In genomic region chr1:20717452-20718342, GRCh38 we compare ENCODE assay signal across 9 cellular contexts. TPM values are rescaled to one million over a fixed set of nuclear protein-coding genes. Genes with fewer than 3 reads are reported as not detected.
DNase-seq lines count a peak whose midpoint lies in the region; ATAC-seq lines count a peak whose summit lies in the region.
"Had no signal": no experiment of that assay in that cellular context is flagged by ENCODE, and none has a peak within 500 bp of the region (broad histone marks: within the 10 kb centered on the region; RNA-seq: fewer than 3 reads in every experiment).

Gene KIF17 (minus strand): TSS chr1:20718007. CDS start chr1:20717706, 301 bp downstream.

- H3K27me3 Mint-ChIP-seq in activated CD8-positive, alpha-beta memory T cell treated with anti-CD3 and anti-CD28 coated beads, Interleukin-2, amount 10 ng/mL, durations not matched to agents 7 days and 5 days: peaks cover 49% of the 10 kb centered on the region

- H3K36me3 ChIP-seq in mesodermal cell (ENCODE audit: control insufficient read depth, insufficient read depth, low read length): no peaks in the 10 kb centered on the region

- no peaks in the 10 kb centered on the region for H3K9me3 Mint-ChIP-seq in activated CD8-positive, alpha-beta memory T cell treated with anti-CD3 and anti-CD28 coated beads, Interleukin-2, amount 10 ng/mL, durations not matched to agents 7 days and 5 days (ENCODE audit: low read depth)

- peak; percentile 65 for ATAC-seq in activated CD8-positive, alpha-beta memory T cell treated with anti-CD3 and anti-CD28 coated beads, Interleukin-2, amount 10 ng/mL, durations not matched to agents 7 days and 5 days

- peaks cover 3% of the 10 kb centered on the region for H3K4me1 ChIP-seq in mesodermal cell (ENCODE audit: control insufficient read depth, insufficient read depth, low read length, poor library complexity, severe bottlenecking)

- CTCF ChIA-PET in activated CD8-positive, alpha-beta memory T cell treated with anti-CD3 and anti-CD28 coated beads, Interleukin-2, amount 10 ng/mL, durations not matched to agents 7 days and 5 days (lab: Charles Lee): interaction anchor here (1.2 kb wide), 3 partner anchors 21 to 482 kb away, joined by 3 read pairs; no protein-coding TSS in a partner anchor

- H3K27ac Mint-ChIP-seq in activated CD8-positive, alpha-beta memory T cell treated with anti-CD3 and anti-CD28 coated beads, Interleukin-2, amount 10 ng/mL, durations not matched to agents 7 days and 5 days: no peak within 1 kb of the TSS

- DNase-seq in NCI-H1436 (lab: John Stamatoyannopoulos, UW): peak; percentile 73
- DNase-seq in NCI-H1436 treated with DMSO at 0.1 percent for 48 hours (lab: John Stamatoyannopoulos, UW): no peak
- peak; percentile 69 for DNase-seq in NCI-H345 (lab: John Stamatoyannopoulos, UW)
- DNase-seq in activated CD8-positive, alpha-beta memory T cell treated with anti-CD3 and anti-CD28 coated beads, Interleukin-2, amount 10 ng/mL, durations not matched to agents 7 days and 5 days: peak; percentile 59
- peak; percentile 71 for DNase-seq in stimulated activated CD8-positive, alpha-beta memory T cell treated with anti-CD3 and anti-CD28 coated beads, Interleukin-4, amount 100 ng/mL, for 48 hours
- DNase-seq in GF-D8 (lab: John Stamatoyannopoulos, UW): no peak

- peak within 1 kb of the TSS; percentile 35 for H3K4me3 ChIP-seq in mesodermal cell (ENCODE audit: extremely low read depth, insufficient read depth, low read length, poor library complexity, severe bottlenecking)

- H3K27ac ChIP-seq in mesodermal cell (ENCODE audit: low read depth, low read length, severe bottlenecking): no peak within 1 kb of the TSS
- H3K27ac ChIP-seq: C4-2B had no signal

- peaks cover 11% of the 10 kb centered on the region for H3K4me1 Mint-ChIP-seq in activated CD8-positive, alpha-beta memory T cell treated with anti-CD3 and anti-CD28 coated beads, Interleukin-2, amount 10 ng/mL, durations not matched to agents 7 days and 5 days

- WGBS in mesodermal cell (ENCODE audit: insufficient coverage in 2 of 2), 2 experiments: 5 to 8% methylated on average over 82 to 94 of the region's 112 CpGs

- in situ Hi-C loops in endometrial microvascular endothelial cells (cut with HindIII; ENCODE audit: inconsistent ontology term, low pct_unique_long_range_greater_than_20kb, low sequenced_read_pairs): no loop called here

- no peaks in the 10 kb centered on the region for H3K36me3 Mint-ChIP-seq in activated CD8-positive, alpha-beta memory T cell treated with anti-CD3 and anti-CD28 coated beads, Interleukin-2, amount 10 ng/mL, durations not matched to agents 7 days and 5 days

- H3K9me3 ChIP-seq in mesodermal cell (ENCODE audit: control insufficient read depth, low read length): no peaks in the 10 kb centered on the region

- H3K4me3 Mint-ChIP-seq in activated CD8-positive, alpha-beta memory T cell treated with anti-CD3 and anti-CD28 coated beads, Interleukin-2, amount 10 ng/mL, durations not matched to agents 7 days and 5 days: peak within 1 kb of the TSS; percentile 36

RNA-seq across cellular contexts. Expression of gene KIF17, which starts in this region (rescaled TPM):
- total RNA-seq in activated CD8-positive, alpha-beta memory T cell treated with anti-CD3 and anti-CD28 coated beads, Interleukin-2, amount 10 ng/mL, durations not matched to agents 7 days and 5 days: not detected
- total RNA-seq in endometrial microvascular endothelial cells (ENCODE audit: inconsistent ontology term): 26.4 TPM
- 5.0 TPM for polyA plus RNA-seq in mesodermal cell (2013, experiment 1 of 2)
- 3.8 TPM for polyA plus RNA-seq in mesodermal cell (2013, experiment 2 of 2)

Comparison
In these comparisons a context has a peak if more than half of its experiments do, and no peak if none do; other contexts are left out.
1. RNA of gene KIF17 (total RNA-seq): 26.4 TPM in endometrial microvascular endothelial cells (single experiment); not detected in activated CD8-positive, alpha-beta memory T cell treated with anti-CD3 and anti-CD28 coated beads, Interleukin-2, amount 10 ng/mL, durations not matched to agents 7 days and 5 days; every median in the first group is over 10 times any median in the second.
2. DNase-seq: peak in NCI-H1436 (single experiment), NCI-H345 (single experiment) and stimulated activated CD8-positive, alpha-beta memory T cell treated with anti-CD3 and anti-CD28 coated beads, Interleukin-4, amount 100 ng/mL, for 48 hours (single experiment); none in NCI-H1436 treated with DMSO at 0.1 percent for 48 hours (single experiment) and GF-D8 (single experiment).
3. Peak in DNase-seq and ATAC-seq in activated CD8-positive, alpha-beta memory T cell treated with anti-CD3 and anti-CD28 coated beads, Interleukin-2, amount 10 ng/mL, durations not matched to agents 7 days and 5 days; RNA of the gene not detected or under 1 TPM.